15 cellular contexts compared by ENCODE assay signal in the genomic region with DNA sequence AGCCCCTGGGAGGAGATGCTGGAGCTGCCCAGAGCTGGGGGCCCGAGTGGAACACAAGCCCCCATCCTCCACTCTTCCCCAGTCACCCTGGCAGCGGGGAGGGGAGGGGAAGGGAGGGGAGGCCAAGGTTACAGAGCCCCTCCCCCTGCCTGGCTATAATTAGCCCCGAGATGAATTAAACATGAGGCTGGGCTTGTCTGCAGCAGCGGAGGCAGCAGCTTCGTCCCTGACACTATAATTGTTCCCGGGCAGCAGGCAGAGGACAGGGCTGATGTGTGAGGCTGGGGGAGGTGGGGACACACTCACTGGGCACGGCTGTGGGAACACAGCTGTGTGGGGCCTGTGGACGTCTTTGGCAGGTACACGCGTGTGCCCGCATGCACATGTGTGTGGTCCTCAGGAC. TPM values are rescaled to one million over a fixed set of nuclear protein-coding genes. Genes with fewer than 3 reads are reported as not detected.
DNase-seq lines count a peak whose midpoint lies in the region; ATAC-seq and TF ChIP-seq lines count a peak whose summit lies in the region.
"Had no signal": no experiment of that assay in that cellular context is flagged by ENCODE, and none has a peak within 500 bp of the region (broad histone marks: within the 10 kb centered on the region; RNA-seq: fewer than 3 reads in every experiment).

No MANE protein-coding gene starts in this region.

- no peak overlapping the region for H3K4me3 ChIP-seq in gastroesophageal sphincter
- H3K4me3 ChIP-seq: breast epithelium, stomach had no signal

- peaks cover 6% of the 10 kb centered on the region for H3K27me3 ChIP-seq in gastroesophageal sphincter
- H3K27me3 ChIP-seq: foreskin keratinocyte had no signal

- H3K4me1 ChIP-seq in gastroesophageal sphincter = peaks cover 0 to 35% (median 7%) of the 10 kb centered on the region in 3 donors
- H3K4me1 ChIP-seq: breast epithelium had no signal

- H3K36me3 ChIP-seq in gastroesophageal sphincter = no peaks in the 10 kb centered on the region
- H3K36me3 ChIP-seq: breast epithelium, stomach had no signal

- DNase-seq in COR-L47 (lab: John Stamatoyannopoulos, UW) (peak; percentile 69), NCI-H1417 treated with DMSO at 0.1 percent for 48 hours (lab: John Stamatoyannopoulos, UW) (peak; percentile 21), myocyte (ENCODE audit: low read depth) (peak; percentile 57), SW480 (ENCODE audit: low spot score) (no peak)
- DNase-seq: activated CD8-positive, alpha-beta T cell treated with anti-CD3 and anti-CD28 coated beads for 36 hours; activated effector memory CD4-positive, alpha-beta T cell treated with anti-CD3 and anti-CD28 coated beads, Interleukin-2, amount 50 U/mL, for 16 hours; effector memory CD8-positive, alpha-beta T cell; foreskin keratinocyte; kidney glomerular epithelial cell; stomach had no signal

- H3K9me3 ChIP-seq in gastroesophageal sphincter = peaks cover 0 to 11% (median 0%) of the 10 kb centered on the region in 3 donors

- no peak for TF ChIP-seq POLR2A in gastroesophageal sphincter (IDR thresholded peaks at IDR 0.05)

- no peak for TF ChIP-seq CTCF in gastroesophageal sphincter (IDR thresholded peaks at IDR 0.05)

- TF ChIP-seq EP300 in gastroesophageal sphincter (IDR thresholded peaks at IDR 0.05) = no peak

- no peak overlapping the region for H3K27ac ChIP-seq in gastroesophageal sphincter
- H3K27ac ChIP-seq: breast epithelium, foreskin keratinocyte, stomach had no signal

- WGBS in gastroesophageal sphincter (ENCODE audit: low coverage in 1 of 2), 2 donors = 7 to 10% methylated on average over 2 to 3 of the region's 11 CpGs

- ATAC-seq in gastroesophageal sphincter (peak; percentile 30), GM19324 (IDR thresholded peaks at IDR 0.05; ENCODE audit: low FRiP score, unreplicated experiment) (no peak), GM21381 (IDR thresholded peaks at IDR 0.05; ENCODE audit: unreplicated experiment) (no peak), HG03159 (IDR thresholded peaks at IDR 0.05; ENCODE audit: unreplicated experiment) (no peak)
- ATAC-seq: activated CD8-positive, alpha-beta T cell treated with anti-CD3 and anti-CD28 coated beads for 36 hours; effector memory CD8-positive, alpha-beta T cell; foreskin keratinocyte had no signal

RNA-seq across cellular contexts. Expression of gene TINCR, which starts 28.3 kb away (rescaled TPM):
- total RNA-seq in gastroesophageal sphincter = under 1 TPM; 0.35 to 0.64 (median 0.44) TPM
- total RNA-seq in myocyte = 0.05 TPM in 1 of 2 replicates, not detected in the other
- 0.20 TPM for polyA plus RNA-seq in myocyte (2012)
